18 cellular contexts compared by ENCODE assay signal in the genomic region with DNA sequence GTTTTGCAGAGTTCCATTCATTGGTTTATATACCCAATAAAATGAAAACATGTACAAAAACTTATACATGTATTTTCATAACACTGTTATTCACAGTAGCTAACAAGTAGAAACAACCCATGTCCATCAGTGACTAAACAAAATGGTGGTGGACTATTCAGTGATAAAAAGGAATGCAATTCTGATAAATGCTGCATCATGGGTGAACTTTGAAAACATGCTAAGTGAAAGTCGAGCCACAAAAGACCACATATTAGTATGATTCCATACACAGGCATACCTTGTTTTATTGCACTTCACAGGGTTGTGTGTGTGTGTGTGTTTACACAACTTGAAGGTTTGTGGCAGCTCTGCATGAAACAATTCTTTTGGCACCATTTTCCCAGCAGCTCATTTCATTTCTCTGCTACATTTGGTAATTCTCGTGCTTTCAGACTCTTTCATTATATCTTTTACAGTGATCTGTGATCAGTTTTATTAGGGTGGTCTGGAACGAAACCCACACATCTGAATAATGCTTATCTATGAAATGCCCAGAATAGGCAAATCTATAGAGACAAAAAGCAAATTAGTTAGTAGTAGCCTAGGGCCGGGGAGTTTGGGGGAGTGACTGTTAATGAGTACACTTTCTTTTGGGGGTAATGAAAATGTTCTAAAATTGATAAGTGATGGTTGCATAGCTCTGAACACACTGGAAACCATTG.
"Had no signal": no experiment of that assay in that cellular context is flagged by ENCODE, and none has a peak within 500 bp of the region (broad histone marks: within the 10 kb centered on the region; RNA-seq: fewer than 3 reads in every experiment).

No MANE protein-coding gene starts in this region.

- H3K27me3 Mint-ChIP-seq: activated CD4-positive, alpha-beta memory T cell treated with anti-CD3 and anti-CD28 coated beads for 36 hours; activated CD4-positive, alpha-beta T cell treated with anti-CD3 and anti-CD28 coated beads for 36 hours; activated CD8-positive, alpha-beta memory T cell treated with anti-CD3 and anti-CD28 coated beads, Interleukin-2, amount 10 ng/mL, durations not matched to agents 7 days and 5 days; central memory CD8-positive, alpha-beta T cell; stimulated activated naive B cell treated with anti-CD40 and anti-IgM and Interleukin-4, amounts not matched to agents 10 μg/mL and 1 μg/mL and 100 μg/mL, for 72 hours had no signal

- H3K27ac ChIP-seq: body of pancreas, lower lobe of right lung, tibial nerve, vagina had no signal

- H3K36me3 Mint-ChIP-seq: activated CD4-positive, alpha-beta memory T cell treated with anti-CD3 and anti-CD28 coated beads for 36 hours; activated naive CD4-positive, alpha-beta T cell treated with anti-CD3 and anti-CD28 coated beads, Interleukin-2, amount 50 U/mL, for 72 hours; mesothelial cell of epicardium had no signal

- H3K36me3 ChIP-seq: gastroesophageal sphincter, lower lobe of right lung, tibial nerve, vagina had no signal

- ATAC-seq: activated CD4-positive, alpha-beta T cell treated with anti-CD3 and anti-CD28 coated beads for 36 hours; activated CD8-positive, alpha-beta memory T cell treated with anti-CD3 and anti-CD28 coated beads, Interleukin-2, amount 10 ng/mL, durations not matched to agents 7 days and 5 days; activated naive CD4-positive, alpha-beta T cell treated with anti-CD3 and anti-CD28 coated beads, Interleukin-2, amount 50 U/mL, for 72 hours; activated T-cell treated with anti-CD3 and anti-CD28 coated beads, Interleukin-2, amount 50 U/mL, for 4 hours; body of pancreas; gastroesophageal sphincter; left cardiac atrium; lower lobe of right lung; sciatic nerve; stimulated activated naive B cell treated with anti-CD40 and anti-IgM and Interleukin-4, amounts not matched to agents 10 μg/mL and 1 μg/mL and 100 μg/mL, for 72 hours had no signal

- H3K9me3 ChIP-seq: body of pancreas, gastroesophageal sphincter, lower lobe of right lung, tibial nerve, vagina had no signal

- DNase-seq: activated CD4-positive, alpha-beta memory T cell treated with anti-CD3 and anti-CD28 coated beads for 36 hours; activated CD4-positive, alpha-beta T cell treated with anti-CD3 and anti-CD28 coated beads for 36 hours; activated CD8-positive, alpha-beta memory T cell treated with anti-CD3 and anti-CD28 coated beads, Interleukin-2, amount 10 ng/mL, durations not matched to agents 7 days and 5 days; activated gamma-delta T cell; activated T-cell treated with anti-CD3 and anti-CD28 coated beads, Interleukin-2, amount 50 U/mL, for 4 hours; body of pancreas; dermis blood vessel endothelial cell; left cardiac atrium; lower lobe of right lung; stimulated activated naive B cell treated with anti-CD40 and anti-IgM and Interleukin-4, amounts not matched to agents 10 μg/mL and 1 μg/mL and 100 μg/mL, for 72 hours; T-helper 2 cell had no signal

- H3K9me3 Mint-ChIP-seq: activated CD4-positive, alpha-beta memory T cell treated with anti-CD3 and anti-CD28 coated beads for 36 hours; activated naive CD4-positive, alpha-beta T cell treated with anti-CD3 and anti-CD28 coated beads, Interleukin-2, amount 50 U/mL, for 72 hours; activated T-cell treated with anti-CD3 and anti-CD28 coated beads, Interleukin-2, amount 50 U/mL, for 4 hours; central memory CD8-positive, alpha-beta T cell; mesothelial cell of epicardium; stimulated activated naive B cell treated with anti-CD40 and anti-IgM and Interleukin-4, amounts not matched to agents 10 μg/mL and 1 μg/mL and 100 μg/mL, for 72 hours had no signal

- H3K4me3 Mint-ChIP-seq: activated CD4-positive, alpha-beta memory T cell treated with anti-CD3 and anti-CD28 coated beads for 36 hours; activated CD4-positive, alpha-beta T cell treated with anti-CD3 and anti-CD28 coated beads for 36 hours; activated CD8-positive, alpha-beta memory T cell treated with anti-CD3 and anti-CD28 coated beads, Interleukin-2, amount 10 ng/mL, durations not matched to agents 7 days and 5 days; activated T-cell treated with anti-CD3 and anti-CD28 coated beads, Interleukin-2, amount 50 U/mL, for 4 hours; central memory CD8-positive, alpha-beta T cell; mesothelial cell of epicardium; stimulated activated naive B cell treated with anti-CD40 and anti-IgM and Interleukin-4, amounts not matched to agents 10 μg/mL and 1 μg/mL and 100 μg/mL, for 72 hours had no signal

- H3K4me3 ChIP-seq: body of pancreas, gastroesophageal sphincter, lower lobe of right lung, tibial nerve, vagina had no signal

- H3K27ac Mint-ChIP-seq: activated CD4-positive, alpha-beta memory T cell treated with anti-CD3 and anti-CD28 coated beads for 36 hours; activated CD4-positive, alpha-beta T cell treated with anti-CD3 and anti-CD28 coated beads for 36 hours; activated CD8-positive, alpha-beta memory T cell treated with anti-CD3 and anti-CD28 coated beads, Interleukin-2, amount 10 ng/mL, durations not matched to agents 7 days and 5 days; activated naive CD4-positive, alpha-beta T cell treated with anti-CD3 and anti-CD28 coated beads, Interleukin-2, amount 50 U/mL, for 72 hours; mesothelial cell of epicardium; stimulated activated naive B cell treated with anti-CD40 and anti-IgM and Interleukin-4, amounts not matched to agents 10 μg/mL and 1 μg/mL and 100 μg/mL, for 72 hours had no signal
